1 cellular context compared by ENCODE assay signal in genomic region chr1:178055779-178056471, GRCh38.
TF ChIP-seq lines count a peak whose summit lies in the region.

No MANE protein-coding gene starts in this region.

TF ChIP-seq in HEK293, 187 proteins besides CTCF, POLR2A, EP300 and RAD21 (continued from another document):
- TF ChIP-seq ATF2 (tag by site-specific recombination; IDR thresholded peaks at IDR 0.05; ENCODE audit: low read depth), result no peak
